8 cellular contexts compared by ENCODE assay signal in the genomic region with DNA sequence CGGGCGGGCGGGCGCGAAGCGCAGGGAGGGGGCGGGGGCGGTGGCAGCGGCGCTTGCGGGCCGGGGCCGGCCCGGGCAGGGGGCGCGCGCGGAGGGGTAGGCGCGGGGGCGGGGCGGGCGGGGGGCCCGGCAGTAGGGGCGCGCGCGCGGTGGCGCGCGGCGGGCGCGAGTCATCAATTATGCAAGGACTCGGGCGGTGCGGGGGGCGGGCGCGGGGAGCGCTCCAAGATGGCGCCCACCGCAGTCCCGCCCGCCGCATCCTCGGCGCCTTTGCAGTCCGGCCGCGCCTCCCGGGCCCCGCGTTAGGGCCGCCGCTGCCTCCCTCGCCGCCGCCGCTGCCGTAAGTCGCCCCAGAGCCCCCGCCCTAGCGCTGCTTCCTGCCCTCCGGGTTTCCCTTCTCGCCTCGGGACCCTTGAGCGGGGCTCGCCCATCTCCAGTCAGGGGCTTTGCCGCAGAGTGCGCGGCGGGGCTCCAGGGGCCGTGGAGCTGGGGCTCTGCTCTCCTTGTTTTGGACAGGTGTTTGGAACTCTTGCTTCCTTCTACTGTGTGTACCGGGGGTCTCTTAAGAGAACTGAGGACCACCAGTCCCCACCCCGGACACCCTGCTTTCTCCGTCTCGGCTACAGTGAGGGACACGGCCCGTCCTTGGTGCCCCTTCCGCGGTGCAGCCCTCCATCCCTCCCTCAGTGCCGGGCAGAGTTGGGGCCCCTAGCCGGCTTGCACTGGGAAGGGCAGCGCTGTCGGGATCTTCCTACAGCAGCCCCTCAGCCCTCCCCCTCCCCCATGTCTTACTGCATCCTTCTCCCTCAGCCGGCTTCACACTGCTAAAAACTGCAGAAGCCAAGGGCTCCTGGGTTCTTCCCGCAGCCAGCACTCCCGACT. TPM values are rescaled to one million over a fixed set of nuclear protein-coding genes. Genes with fewer than 3 reads are reported as not detected.
A peak's percentile ranks its signal among the peaks of the same experiment; 100 is the strongest.
DNase-seq lines count a peak whose midpoint lies in the region; ATAC-seq and TF ChIP-seq lines count a peak whose summit lies in the region.

TSS of gene SCN8A (plus strand) at position 214 of the 882 bp plus-strand sequence. CDS start 71,585 bp downstream, outside the sequence.

- H3K4me3 ChIP-seq in GM08714 (ENCODE audit: low read length), result peak within 1 kb of the TSS; percentile 59; the same call in 1 of the 2 replicates
- H3K4me3 ChIP-seq in retinal pigment epithelial cell (ENCODE audit: low read length), result peak within 1 kb of the TSS; percentile 71

- DNase-seq in HT1080 (ENCODE audit: low read depth) (peak; percentile 20), amygdala (lab: John Stamatoyannopoulos, UW) (peak in 39 of 56 donors; percentile 12 to 79 (median 53)), hepatic stellate cell (ENCODE audit: low spot score) (peak; percentile 68), retinal pigment epithelial cell (ENCODE audit: low read depth) (peak; percentile 8), SKM-1 treated with dmso at 0.1 percent for 144 hours (lab: John Stamatoyannopoulos, UW; ENCODE audit: unreplicated experiment) (no peak)

- ATAC-seq in SK-N-SH treated with all-trans-retinoic acid at 6 μM for 48 hours (peak; percentile 78), GM18907 (IDR thresholded peaks at IDR 0.05; ENCODE audit: unreplicated experiment) (no peak)

- no peak for TF ChIP-seq CTCF in retinal pigment epithelial cell (conservative IDR thresholded peaks at IDR 0.05; ENCODE audit: low read depth, low read length)

TF ChIP-seq in SK-N-SH treated with all-trans-retinoic acid at 6 μM for 48 hours, 23 proteins besides CTCF, POLR2A, EP300 and RAD21:
- TF ChIP-seq BACH2 (CRISPR knock-in tag; IDR thresholded peaks at IDR 0.05; ENCODE audit: borderline replicate concordance), result no peak

RNA-seq across cellular contexts. Expression of gene SCN8A, which starts in this region (rescaled TPM):
- 2.7 and 3.3 TPM in 2 replicates for total RNA-seq in HT1080 (2014; rRNA removed; shearing (Covaris generic))
- polyA plus RNA-seq in HT1080 (2015; cell fraction: cytosol; rRNA removed), result 1.4 and 1.5 TPM in 2 replicates
- 5.8 and 6.2 TPM in 2 replicates for polyA plus RNA-seq in HT1080 (2015; cell fraction: nucleus; rRNA removed)
